In genomic region chr2:183614797-183615429, GRCh38 we compare ENCODE assay signal across 16 cellular contexts.
DNase-seq lines count a peak whose midpoint lies in the region; ATAC-seq and TF ChIP-seq lines count a peak whose summit lies in the region.
"Had no signal": no experiment of that assay in that cellular context is flagged by ENCODE, and none has a peak within 500 bp of the region (broad histone marks: within the 10 kb centered on the region; RNA-seq: fewer than 3 reads in every experiment).

No MANE protein-coding gene starts in this region.

- CTCF ChIA-PET in naive thymus-derived CD4-positive, alpha-beta T cell (lab: Charles Lee): interaction anchor here (0.6 kb wide), 1 partner anchor 39 kb away, joined by 3 read pairs; no protein-coding TSS in a partner anchor

- H3K4me1 ChIP-seq in gastroesophageal sphincter: peaks cover 0 to 20% (median 0%) of the 10 kb centered on the region in 3 donors
- H3K4me1 ChIP-seq in naive thymus-derived CD4-positive, alpha-beta T cell (ENCODE audit: control insufficient read depth in 2 of 2, insufficient read depth in 2 of 2, low read length in 2 of 2): no peaks in the 10 kb centered on the region
- H3K4me1 ChIP-seq: BE2C had no signal

- peak overlapping the region; percentile 66 for H3K9ac ChIP-seq in SK-N-MC (ENCODE audit: insufficient read length)

- H3K27ac Mint-ChIP-seq in naive thymus-derived CD4-positive, alpha-beta T cell: no peak overlapping the region

- H3K4me3 Mint-ChIP-seq in naive thymus-derived CD4-positive, alpha-beta T cell: no peak overlapping the region

- no peaks in the 10 kb centered on the region for H3K27me3 Mint-ChIP-seq in naive thymus-derived CD4-positive, alpha-beta T cell

- peak; percentile 56 for DNase-seq in MG63
- DNase-seq in SK-N-MC (ENCODE audit: low read depth, low spot score): peak; percentile 48
- peak in 7 of 10 donors; percentile 14 to 89 (median 35) for DNase-seq in posterior cingulate gyrus
- DNase-seq in foreskin melanocyte: no peak
- DNase-seq in naive thymus-derived CD4-positive, alpha-beta T cell: no peak
- no peak for DNase-seq in ecto neural progenitor cell (ENCODE audit: low spot score)
- DNase-seq: BE2C; DMS79 treated with DMSO at 0.1 percent for 48 hours; KBM-7; NCI-H1930; stimulated activated CD4-positive, alpha-beta T cell treated with anti-CD3 and anti-CD28 coated beads, Interleukin-4, amount 100 ng/mL, for 4 hours; stimulated activated naive CD4-positive, alpha-beta T cell; T1000 had no signal

- no peaks in the 10 kb centered on the region for H3K27me3 ChIP-seq in MG63
- H3K27me3 ChIP-seq in gastroesophageal sphincter: no peaks in the 10 kb centered on the region
- H3K27me3 ChIP-seq in naive thymus-derived CD4-positive, alpha-beta T cell (ENCODE audit: control insufficient read depth in 2 of 2, insufficient read depth in 2 of 2, low read length in 2 of 2): no peaks in the 10 kb centered on the region
- H3K27me3 ChIP-seq: BE2C, cardiac muscle cell had no signal

- no peaks in the 10 kb centered on the region for H3K36me3 Mint-ChIP-seq in naive thymus-derived CD4-positive, alpha-beta T cell

- H3K36me3 ChIP-seq in MG63 (no peaks in the 10 kb centered on the region), SK-N-MC (ENCODE audit: insufficient read depth, low read length) (no peaks in the 10 kb centered on the region), gastroesophageal sphincter (no peaks in the 10 kb centered on the region)
- no peaks in the 10 kb centered on the region for H3K36me3 ChIP-seq in naive thymus-derived CD4-positive, alpha-beta T cell (ENCODE audit: control insufficient read depth in 2 of 3, insufficient read depth in 3 of 3, low read length in 3 of 3)
- H3K36me3 ChIP-seq: BE2C, cardiac muscle cell had no signal

- H3K9me3 ChIP-seq in MG63 (no peaks in the 10 kb centered on the region), SK-N-MC (ENCODE audit: low read depth, low read length) (no peaks in the 10 kb centered on the region), gastroesophageal sphincter (peaks cover 0 to 8% (median 0%) of the 10 kb centered on the region in 3 donors)
- H3K9me3 ChIP-seq in naive thymus-derived CD4-positive, alpha-beta T cell (ENCODE audit: control insufficient read depth in 2 of 3, low read length in 3 of 3): no peaks in the 10 kb centered on the region
- H3K9me3 ChIP-seq: BE2C had no signal

- WGBS in gastroesophageal sphincter (ENCODE audit: low coverage in 1 of 2), 2 donors: 8 to 28% methylated on average over 4 of the region's 5 CpGs

- ATAC-seq in gastroesophageal sphincter: peak; percentile 60
- no peak for ATAC-seq in GM18505 (IDR thresholded peaks at IDR 0.05; ENCODE audit: unreplicated experiment)
- no peak for ATAC-seq in naive thymus-derived CD4-positive, alpha-beta T cell

- POLR2A ChIA-PET in naive thymus-derived CD4-positive, alpha-beta T cell (lab: Charles Lee): no interaction called here

- intact Hi-C loops in posterior cingulate gyrus (cut with DNase I): no loop called here
- intact Hi-C loops in naive thymus-derived CD4-positive, alpha-beta T cell (cut with micrococcal nuclease): no loop called here

- peaks cover 0 to 31% (median 15%) of the 10 kb centered on the region in 11 donors for H3K9me3 Mint-ChIP-seq in naive thymus-derived CD4-positive, alpha-beta T cell

- no peak for TF ChIP-seq CTCF in gastroesophageal sphincter (IDR thresholded peaks at IDR 0.05)

- TF ChIP-seq POLR2A in gastroesophageal sphincter (IDR thresholded peaks at IDR 0.05) (no peak), GM18505 (IDR thresholded peaks at IDR 0.05; ENCODE audit: borderline replicate concordance, extremely low read depth, insufficient read depth, insufficient read length) (no peak)

- H3K27ac ChIP-seq in SK-N-MC (peak overlapping the region; percentile 90), gastroesophageal sphincter (peak overlapping the region; percentile 20 to 56 (median 39))
- no peak overlapping the region for H3K27ac ChIP-seq in naive thymus-derived CD4-positive, alpha-beta T cell (ENCODE audit: low read depth, low read length)
- H3K27ac ChIP-seq: cardiac muscle cell had no signal

- TF ChIP-seq EP300 in gastroesophageal sphincter (IDR thresholded peaks at IDR 0.05): no peak

- H3K4me3 ChIP-seq in MG63 (no peak overlapping the region), SK-N-MC (peak overlapping the region; percentile 73), gastroesophageal sphincter (no peak overlapping the region)
- no peak overlapping the region for H3K4me3 ChIP-seq in naive thymus-derived CD4-positive, alpha-beta T cell (ENCODE audit: low read length)
- H3K4me3 ChIP-seq: cardiac muscle cell had no signal

- no peaks in the 10 kb centered on the region for H3K4me1 Mint-ChIP-seq in naive thymus-derived CD4-positive, alpha-beta T cell

Comparison
In these comparisons a context has a peak if more than half of its experiments do, and no peak if none do; other contexts are left out.
1. DNase-seq: peak in MG63 (single experiment), SK-N-MC (single experiment) and posterior cingulate gyrus (7 of 10); none in foreskin melanocyte (single experiment), naive thymus-derived CD4-positive, alpha-beta T cell (0 of 9) and ecto neural progenitor cell (single experiment).